ENCODE assay signal across 21 cellular contexts in the genomic region with DNA sequence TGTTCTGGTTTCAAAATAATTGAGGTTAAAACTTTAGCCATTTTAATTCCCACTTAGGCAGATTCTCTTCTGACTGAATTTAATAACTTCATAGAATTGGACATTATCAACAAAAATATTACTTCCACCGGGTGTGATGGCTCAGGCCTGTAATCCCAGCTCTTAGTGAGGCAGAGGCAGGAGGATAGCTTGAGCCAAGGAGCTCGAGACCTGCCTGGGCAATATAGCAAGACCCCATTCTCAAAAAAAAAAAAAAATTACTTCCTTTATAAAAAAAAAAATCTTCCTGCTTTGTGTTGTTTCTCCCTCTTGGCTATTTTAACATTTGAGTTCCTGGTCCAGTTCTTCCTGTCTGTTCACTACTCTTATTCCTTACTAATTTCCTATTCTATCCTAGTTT. TPM values are rescaled to one million over a fixed set of nuclear protein-coding genes. Genes with fewer than 3 reads are reported as not detected.
DNase-seq lines count a peak whose midpoint lies in the region; ATAC-seq and TF ChIP-seq lines count a peak whose summit lies in the region.
"Had no signal": no experiment of that assay in that cellular context is flagged by ENCODE, and none has a peak within 500 bp of the region (broad histone marks: within the 10 kb centered on the region; RNA-seq: fewer than 3 reads in every experiment).

No MANE protein-coding gene starts in this region.

- H3K9me3 Mint-ChIP-seq in CD4-positive, alpha-beta memory T cell, result no peaks in the 10 kb centered on the region
- no peaks in the 10 kb centered on the region for H3K9me3 Mint-ChIP-seq in activated T-helper 17 cell treated with anti-CD3 and anti-CD28 coated beads, Interleukin-2, amount 50 U/mL, for 72 hours
- no peaks in the 10 kb centered on the region for H3K9me3 Mint-ChIP-seq in naive thymus-derived CD4-positive, alpha-beta T cell

- H3K27me3 Mint-ChIP-seq in CD4-positive, alpha-beta memory T cell, result no peaks in the 10 kb centered on the region
- H3K27me3 Mint-ChIP-seq in activated T-helper 17 cell treated with anti-CD3 and anti-CD28 coated beads, Interleukin-2, amount 50 U/mL, for 72 hours, result no peaks in the 10 kb centered on the region
- no peaks in the 10 kb centered on the region for H3K27me3 Mint-ChIP-seq in naive thymus-derived CD4-positive, alpha-beta T cell

- H3K4me1 Mint-ChIP-seq in CD4-positive, alpha-beta memory T cell, result peaks cover 9 to 13% (median 9%) of the 10 kb centered on the region in 4 donors
- no peaks in the 10 kb centered on the region for H3K4me1 Mint-ChIP-seq in activated T-helper 17 cell treated with anti-CD3 and anti-CD28 coated beads, Interleukin-2, amount 50 U/mL, for 72 hours
- peaks cover 3 to 41% (median 25%) of the 10 kb centered on the region in 7 donors for H3K4me1 Mint-ChIP-seq in naive thymus-derived CD4-positive, alpha-beta T cell

- H3K9me3 ChIP-seq in CD4-positive, alpha-beta memory T cell (ENCODE audit: control insufficient read depth in 1 of 2, low read length in 2 of 2), result no peaks in the 10 kb centered on the region
- H3K9me3 ChIP-seq in HEK293 (ENCODE audit: control insufficient read depth, insufficient read depth, low read depth, low read length), result no peaks in the 10 kb centered on the region
- H3K9me3 ChIP-seq in naive thymus-derived CD4-positive, alpha-beta T cell (ENCODE audit: control insufficient read depth in 2 of 3, low read length in 3 of 3), result no peaks in the 10 kb centered on the region

- POLR2A ChIA-PET in CD4-positive, alpha-beta memory T cell (lab: Charles Lee; ENCODE audit: partially characterized antibody), result interaction anchor here (0.6 kb wide), 1 partner anchor 155 kb away, joined by 3 read pairs; no protein-coding TSS in a partner anchor
- POLR2A ChIA-PET in HEK293 (lab: Yijun Ruan, JAX), result no interaction called here
- POLR2A ChIA-PET in naive thymus-derived CD4-positive, alpha-beta T cell (lab: Charles Lee), result interaction anchor here (0.6 kb wide), 1 partner anchor 268 kb away, joined by 4 read pairs; no protein-coding TSS in a partner anchor

- CTCF ChIA-PET in CD4-positive, alpha-beta memory T cell (lab: Charles Lee; ENCODE audit: partially characterized antibody), result interaction anchor here (1.4 to 7.6 kb wide), 2 partner anchors 205 to 580 kb away, joined by 8 to 196 read pairs; no protein-coding TSS in a partner anchor
- CTCF ChIA-PET in HEK293 (lab: Yijun Ruan, JAX), result interaction anchor here (0.6 to 1.5 kb wide), 5 partner anchors 9 to 228 kb away, joined by 3 to 5 read pairs (median 4); no protein-coding TSS in a partner anchor
- CTCF ChIA-PET in naive thymus-derived CD4-positive, alpha-beta T cell (lab: Charles Lee), result interaction anchor here (0.6 kb wide), 3 partner anchors 32 to 333 kb away, joined by 3 to 4 read pairs (median 3); no protein-coding TSS in a partner anchor

- no peak for TF ChIP-seq CTCF in HEK293 (tag by site-specific recombination; IDR thresholded peaks at IDR 0.05)

- no peak for ATAC-seq in activated T-helper 17 cell treated with anti-CD3 and anti-CD28 coated beads, Interleukin-2, amount 50 U/mL, for 72 hours (replicated peaks)
- ATAC-seq in naive thymus-derived CD4-positive, alpha-beta T cell, result no peak
- ATAC-seq: GM12878, SK-N-SH treated with all-trans-retinoic acid at 6 μM for 48 hours had no signal

- no peak overlapping the region for H3K4me3 ChIP-seq in CD4-positive, alpha-beta memory T cell (ENCODE audit: low read length in 2 of 2)
- H3K4me3 ChIP-seq in HEK293 (ENCODE audit: low read depth, low read length), result no peak overlapping the region
- H3K4me3 ChIP-seq in naive thymus-derived CD4-positive, alpha-beta T cell (ENCODE audit: low read length), result no peak overlapping the region
- H3K4me3 ChIP-seq: GM12878 had no signal

- H3K36me3 Mint-ChIP-seq in CD4-positive, alpha-beta memory T cell, result peaks cover 12% of the 10 kb centered on the region in 2 donors
- H3K36me3 Mint-ChIP-seq in activated T-helper 17 cell treated with anti-CD3 and anti-CD28 coated beads, Interleukin-2, amount 50 U/mL, for 72 hours (ENCODE audit: low read depth), result peaks cover 10% of the 10 kb centered on the region
- peaks cover 2 to 17% (median 10%) of the 10 kb centered on the region in 5 donors for H3K36me3 Mint-ChIP-seq in naive thymus-derived CD4-positive, alpha-beta T cell

- no peak overlapping the region for H3K27ac ChIP-seq in CD4-positive, alpha-beta memory T cell (ENCODE audit: low read depth, low read length)
- no peak overlapping the region for H3K27ac ChIP-seq in HEK293 (ENCODE audit: extremely low read depth, low read depth, low read length)
- H3K27ac ChIP-seq in naive thymus-derived CD4-positive, alpha-beta T cell (ENCODE audit: low read depth, low read length), result no peak overlapping the region
- H3K27ac ChIP-seq: KMS-11 had no signal

- H3K27me3 ChIP-seq in CD4-positive, alpha-beta memory T cell (ENCODE audit: insufficient read depth, low read length), result no peaks in the 10 kb centered on the region
- no peaks in the 10 kb centered on the region for H3K27me3 ChIP-seq in naive thymus-derived CD4-positive, alpha-beta T cell (ENCODE audit: control insufficient read depth in 2 of 2, insufficient read depth in 2 of 2, low read length in 2 of 2)

- peaks cover 3% of the 10 kb centered on the region for H3K36me3 ChIP-seq in CD4-positive, alpha-beta memory T cell (ENCODE audit: insufficient read depth, low read length)
- peaks cover 0 to 4% of the 10 kb centered on the region in 2 experiments; a peak in 2 of 3 replicates for H3K36me3 ChIP-seq in HEK293 (ENCODE audit: control insufficient read depth in 2 of 2, insufficient read depth in 1 of 2, low read length in 2 of 2)
- peaks cover 0 to 12% (median 5%) of the 10 kb centered on the region in 3 experiments for H3K36me3 ChIP-seq in naive thymus-derived CD4-positive, alpha-beta T cell (ENCODE audit: control insufficient read depth in 2 of 3, insufficient read depth in 3 of 3, low read length in 3 of 3)

- H3K4me1 ChIP-seq in CD4-positive, alpha-beta memory T cell (ENCODE audit: insufficient read depth, low read length), result no peaks in the 10 kb centered on the region
- no peaks in the 10 kb centered on the region for H3K4me1 ChIP-seq in HEK293 (ENCODE audit: control insufficient read depth, insufficient read depth, low read length)
- H3K4me1 ChIP-seq in naive thymus-derived CD4-positive, alpha-beta T cell (ENCODE audit: control insufficient read depth in 2 of 2, insufficient read depth in 2 of 2, low read length in 2 of 2), result no peaks in the 10 kb centered on the region

- peak overlapping the region in 6 of 7 donors; percentile 13 to 84 (median 35) for H3K27ac Mint-ChIP-seq in CD4-positive, alpha-beta memory T cell
- peak overlapping the region; percentile 11 for H3K27ac Mint-ChIP-seq in activated T-helper 17 cell treated with anti-CD3 and anti-CD28 coated beads, Interleukin-2, amount 50 U/mL, for 72 hours
- H3K27ac Mint-ChIP-seq in naive thymus-derived CD4-positive, alpha-beta T cell, result peak overlapping the region in 8 of 9 donors; percentile 9 to 79 (median 56)

- DNase-seq in CD4-positive, alpha-beta memory T cell, result no peak
- no peak for DNase-seq in naive thymus-derived CD4-positive, alpha-beta T cell
- no peak for DNase-seq in GOT3 (lab: John Stamatoyannopoulos, UW)
- no peak for DNase-seq in ecto neural progenitor cell (ENCODE audit: low spot score)
- no peak for DNase-seq in iPS-NIHi7 (ENCODE audit: extremely low spot score)
- DNase-seq: C1 segment of cervical spinal cord, COR-L47, DMS153, GF-D8, NCI-H1417 treated with DMSO at 0.1 percent for 48 hours, NCI-H187 treated with DMSO at 0.1 percent for 48 hours, NCI-H226, NCI-H524, NCI-H82, OCI-M1, SHP77 treated with DMSO at 0.1 percent for 48 hours had no signal

- intact Hi-C loops in CD4-positive, alpha-beta memory T cell (cut with micrococcal nuclease), result loop anchor here (2.0 to 5.0 kb wide), 3 partner anchors 65 to 593 kb away; a partner anchor contains a TSS
- intact Hi-C loops in naive thymus-derived CD4-positive, alpha-beta T cell (cut with micrococcal nuclease), result loop anchor here in 1 of 2 donors (5.0 kb wide), 3 partner anchors 48 to 338 kb away; a partner anchor contains a TSS

- H3K4me3 Mint-ChIP-seq in CD4-positive, alpha-beta memory T cell, result no peak overlapping the region
- H3K4me3 Mint-ChIP-seq in activated T-helper 17 cell treated with anti-CD3 and anti-CD28 coated beads, Interleukin-2, amount 50 U/mL, for 72 hours, result no peak overlapping the region
- H3K4me3 Mint-ChIP-seq in naive thymus-derived CD4-positive, alpha-beta T cell, result no peak overlapping the region

TF ChIP-seq in HEK293, 187 proteins besides CTCF, POLR2A, EP300 and RAD21 (continues in another document):
- TF ChIP-seq, protein P1, sequence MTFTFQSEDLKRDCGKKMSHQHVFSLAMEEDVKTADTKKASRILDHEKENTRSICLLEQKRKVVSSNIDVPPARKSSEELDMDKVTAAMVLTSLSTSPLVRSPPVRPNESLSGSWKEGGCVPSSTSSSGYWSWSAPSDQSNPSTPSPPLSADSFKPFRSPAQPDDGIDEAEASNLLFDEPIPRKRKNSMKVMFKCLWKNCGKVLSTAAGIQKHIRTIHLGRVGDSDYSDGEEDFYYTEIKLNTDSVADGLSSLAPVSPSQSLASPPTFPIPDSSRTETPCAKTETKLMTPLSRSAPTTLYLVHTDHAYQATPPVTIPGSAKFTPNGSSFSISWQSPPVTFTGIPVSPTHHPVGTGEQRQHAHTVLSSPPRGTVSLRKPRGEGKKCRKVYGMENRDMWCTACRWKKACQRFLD (tag by site-specific recombination; IDR thresholded peaks at IDR 0.05), result no peak
- TF ChIP-seq, protein P2, sequence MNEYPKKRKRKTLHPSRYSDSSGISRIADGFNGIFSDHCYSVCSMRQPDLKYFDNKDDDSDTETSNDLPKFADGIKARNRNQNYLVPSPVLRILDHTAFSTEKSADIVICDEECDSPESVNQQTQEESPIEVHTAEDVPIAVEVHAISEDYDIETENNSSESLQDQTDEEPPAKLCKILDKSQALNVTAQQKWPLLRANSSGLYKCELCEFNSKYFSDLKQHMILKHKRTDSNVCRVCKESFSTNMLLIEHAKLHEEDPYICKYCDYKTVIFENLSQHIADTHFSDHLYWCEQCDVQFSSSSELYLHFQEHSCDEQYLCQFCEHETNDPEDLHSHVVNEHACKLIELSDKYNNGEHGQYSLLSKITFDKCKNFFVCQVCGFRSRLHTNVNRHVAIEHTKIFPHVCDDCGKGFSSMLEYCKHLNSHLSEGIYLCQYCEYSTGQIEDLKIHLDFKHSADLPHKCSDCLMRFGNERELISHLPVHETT (tag by site-specific recombination; IDR thresholded peaks at IDR 0.05), result no peak
- no peak for TF ChIP-seq KLF9 (tag by site-specific recombination; IDR thresholded peaks at IDR 0.05; ENCODE audit: low read depth)
- TF ChIP-seq SP7 (tag by site-specific recombination; IDR thresholded peaks at IDR 0.05), result no peak
- TF ChIP-seq ZNF121 (tag by site-specific recombination; IDR thresholded peaks at IDR 0.05), result peak; percentile 82
- TF ChIP-seq ZNF610 (tag by site-specific recombination; IDR thresholded peaks at IDR 0.05; ENCODE audit: borderline replicate concordance), result no peak

RNA-seq across cellular contexts. Expression of a gene that starts 18.0 kb away (rescaled TPM):
- total RNA-seq in CD4-positive, alpha-beta memory T cell, result 10 to 100 TPM; 40.5 to 44.5 TPM
- 10 to 100 TPM in 1 of 2 donors, 1 to 10 TPM in 1; 4.4 to 23.0 TPM for polyA plus RNA-seq in CD4-positive, alpha-beta memory T cell
- 10 to 100 TPM; 20.8 to 27.5 TPM for total RNA-seq in activated T-helper 17 cell treated with anti-CD3 and anti-CD28 coated beads, Interleukin-2, amount 50 U/mL, for 72 hours
- total RNA-seq in naive thymus-derived CD4-positive, alpha-beta T cell, result 10 to 100 TPM; 25.1 to 53.2 (median 37.6) TPM
- polyA plus RNA-seq in naive thymus-derived CD4-positive, alpha-beta T cell, result 10 to 100 TPM; 18.8 to 34.5 TPM
